ENCODE assay signal across 3 cellular contexts in the genomic region with DNA sequence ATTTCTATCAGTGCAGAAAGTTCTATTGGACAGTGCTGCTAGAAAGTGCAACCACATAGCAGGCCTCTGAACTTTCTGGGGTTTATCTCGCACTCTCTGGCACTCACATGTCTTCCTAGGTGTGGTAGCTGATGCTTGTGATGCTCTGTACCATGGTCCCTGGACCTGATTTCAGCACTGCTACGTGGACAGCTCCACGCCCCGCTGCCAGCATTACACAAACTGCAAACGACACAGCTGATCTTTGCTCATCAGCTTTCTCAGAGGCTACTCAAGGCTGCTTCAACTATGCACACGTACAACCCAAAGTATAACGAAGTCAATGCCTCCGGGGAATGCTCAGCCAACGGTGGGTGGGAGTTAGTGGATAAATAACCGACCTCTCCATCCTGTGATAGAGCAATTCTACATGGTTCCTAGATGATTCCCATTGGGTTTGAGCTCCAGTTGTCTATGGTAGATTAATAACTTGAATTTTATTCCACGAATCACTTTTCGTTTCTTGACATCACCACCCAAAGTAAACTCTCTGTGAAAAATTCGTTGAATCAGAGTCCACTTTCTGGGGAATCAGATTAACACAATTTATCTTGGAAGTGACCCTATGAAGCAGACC.
TF ChIP-seq lines count a peak whose summit lies in the region.

No MANE protein-coding gene starts in this region.

TF ChIP-seq in GM23338, 12 proteins besides CTCF, POLR2A, EP300 and RAD21 (continued from another document):
- TF ChIP-seq, protein P1, sequence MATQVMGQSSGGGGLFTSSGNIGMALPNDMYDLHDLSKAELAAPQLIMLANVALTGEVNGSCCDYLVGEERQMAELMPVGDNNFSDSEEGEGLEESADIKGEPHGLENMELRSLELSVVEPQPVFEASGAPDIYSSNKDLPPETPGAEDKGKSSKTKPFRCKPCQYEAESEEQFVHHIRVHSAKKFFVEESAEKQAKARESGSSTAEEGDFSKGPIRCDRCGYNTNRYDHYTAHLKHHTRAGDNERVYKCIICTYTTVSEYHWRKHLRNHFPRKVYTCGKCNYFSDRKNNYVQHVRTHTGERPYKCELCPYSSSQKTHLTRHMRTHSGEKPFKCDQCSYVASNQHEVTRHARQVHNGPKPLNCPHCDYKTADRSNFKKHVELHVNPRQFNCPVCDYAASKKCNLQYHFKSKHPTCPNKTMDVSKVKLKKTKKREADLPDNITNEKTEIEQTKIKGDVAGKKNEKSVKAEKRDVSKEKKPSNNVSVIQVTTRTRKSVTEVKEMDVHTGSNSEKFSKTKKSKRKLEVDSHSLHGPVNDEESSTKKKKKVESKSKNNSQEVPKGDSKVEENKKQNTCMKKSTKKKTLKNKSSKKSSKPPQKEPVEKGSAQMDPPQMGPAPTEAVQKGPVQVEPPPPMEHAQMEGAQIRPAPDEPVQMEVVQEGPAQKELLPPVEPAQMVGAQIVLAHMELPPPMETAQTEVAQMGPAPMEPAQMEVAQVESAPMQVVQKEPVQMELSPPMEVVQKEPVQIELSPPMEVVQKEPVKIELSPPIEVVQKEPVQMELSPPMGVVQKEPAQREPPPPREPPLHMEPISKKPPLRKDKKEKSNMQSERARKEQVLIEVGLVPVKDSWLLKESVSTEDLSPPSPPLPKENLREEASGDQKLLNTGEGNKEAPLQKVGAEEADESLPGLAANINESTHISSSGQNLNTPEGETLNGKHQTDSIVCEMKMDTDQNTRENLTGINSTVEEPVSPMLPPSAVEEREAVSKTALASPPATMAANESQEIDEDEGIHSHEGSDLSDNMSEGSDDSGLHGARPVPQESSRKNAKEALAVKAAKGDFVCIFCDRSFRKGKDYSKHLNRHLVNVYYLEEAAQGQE (IDR thresholded peaks at IDR 0.05; ENCODE audit: unreplicated experiment) = peak; percentile 91
- TF ChIP-seq STAT1 (IDR thresholded peaks at IDR 0.05; ENCODE audit: unreplicated experiment) (no peak), JUNB (IDR thresholded peaks at IDR 0.05; ENCODE audit: unreplicated experiment) (no peak), EZH2 (IDR thresholded peaks at IDR 0.05; ENCODE audit: low read depth, unreplicated experiment) (no peak)

TF ChIP-seq in WTC11, 78 proteins besides CTCF, POLR2A, EP300 and RAD21 (continued from another document and continues in another):
- TF ChIP-seq, protein P2, sequence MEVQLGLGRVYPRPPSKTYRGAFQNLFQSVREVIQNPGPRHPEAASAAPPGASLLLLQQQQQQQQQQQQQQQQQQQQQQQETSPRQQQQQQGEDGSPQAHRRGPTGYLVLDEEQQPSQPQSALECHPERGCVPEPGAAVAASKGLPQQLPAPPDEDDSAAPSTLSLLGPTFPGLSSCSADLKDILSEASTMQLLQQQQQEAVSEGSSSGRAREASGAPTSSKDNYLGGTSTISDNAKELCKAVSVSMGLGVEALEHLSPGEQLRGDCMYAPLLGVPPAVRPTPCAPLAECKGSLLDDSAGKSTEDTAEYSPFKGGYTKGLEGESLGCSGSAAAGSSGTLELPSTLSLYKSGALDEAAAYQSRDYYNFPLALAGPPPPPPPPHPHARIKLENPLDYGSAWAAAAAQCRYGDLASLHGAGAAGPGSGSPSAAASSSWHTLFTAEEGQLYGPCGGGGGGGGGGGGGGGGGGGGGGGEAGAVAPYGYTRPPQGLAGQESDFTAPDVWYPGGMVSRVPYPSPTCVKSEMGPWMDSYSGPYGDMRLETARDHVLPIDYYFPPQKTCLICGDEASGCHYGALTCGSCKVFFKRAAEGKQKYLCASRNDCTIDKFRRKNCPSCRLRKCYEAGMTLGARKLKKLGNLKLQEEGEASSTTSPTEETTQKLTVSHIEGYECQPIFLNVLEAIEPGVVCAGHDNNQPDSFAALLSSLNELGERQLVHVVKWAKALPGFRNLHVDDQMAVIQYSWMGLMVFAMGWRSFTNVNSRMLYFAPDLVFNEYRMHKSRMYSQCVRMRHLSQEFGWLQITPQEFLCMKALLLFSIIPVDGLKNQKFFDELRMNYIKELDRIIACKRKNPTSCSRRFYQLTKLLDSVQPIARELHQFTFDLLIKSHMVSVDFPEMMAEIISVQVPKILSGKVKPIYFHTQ (CRISPR knock-in tag; IDR thresholded peaks at IDR 0.05) = no peak
- no peak for TF ChIP-seq ZNF416 (CRISPR knock-in tag; IDR thresholded peaks at IDR 0.05)
- TF ChIP-seq SMAD3 (CRISPR knock-in tag; IDR thresholded peaks at IDR 0.05; ENCODE audit: borderline replicate concordance) = peak; percentile 81; the same call in 1 of the 2 replicates
- TF ChIP-seq, protein P3, sequence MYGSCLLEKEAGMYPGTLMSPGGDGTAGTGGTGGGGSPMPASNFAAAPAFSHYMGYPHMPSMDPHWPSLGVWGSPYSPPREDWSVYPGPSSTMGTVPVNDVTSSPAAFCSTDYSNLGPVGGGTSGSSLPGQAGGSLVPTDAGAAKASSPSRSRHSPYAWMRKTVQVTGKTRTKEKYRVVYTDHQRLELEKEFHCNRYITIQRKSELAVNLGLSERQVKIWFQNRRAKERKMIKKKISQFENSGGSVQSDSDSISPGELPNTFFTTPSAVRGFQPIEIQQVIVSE (CRISPR knock-in tag; IDR thresholded peaks at IDR 0.05; ENCODE audit: borderline replicate concordance) = no peak
- TF ChIP-seq, protein P4, sequence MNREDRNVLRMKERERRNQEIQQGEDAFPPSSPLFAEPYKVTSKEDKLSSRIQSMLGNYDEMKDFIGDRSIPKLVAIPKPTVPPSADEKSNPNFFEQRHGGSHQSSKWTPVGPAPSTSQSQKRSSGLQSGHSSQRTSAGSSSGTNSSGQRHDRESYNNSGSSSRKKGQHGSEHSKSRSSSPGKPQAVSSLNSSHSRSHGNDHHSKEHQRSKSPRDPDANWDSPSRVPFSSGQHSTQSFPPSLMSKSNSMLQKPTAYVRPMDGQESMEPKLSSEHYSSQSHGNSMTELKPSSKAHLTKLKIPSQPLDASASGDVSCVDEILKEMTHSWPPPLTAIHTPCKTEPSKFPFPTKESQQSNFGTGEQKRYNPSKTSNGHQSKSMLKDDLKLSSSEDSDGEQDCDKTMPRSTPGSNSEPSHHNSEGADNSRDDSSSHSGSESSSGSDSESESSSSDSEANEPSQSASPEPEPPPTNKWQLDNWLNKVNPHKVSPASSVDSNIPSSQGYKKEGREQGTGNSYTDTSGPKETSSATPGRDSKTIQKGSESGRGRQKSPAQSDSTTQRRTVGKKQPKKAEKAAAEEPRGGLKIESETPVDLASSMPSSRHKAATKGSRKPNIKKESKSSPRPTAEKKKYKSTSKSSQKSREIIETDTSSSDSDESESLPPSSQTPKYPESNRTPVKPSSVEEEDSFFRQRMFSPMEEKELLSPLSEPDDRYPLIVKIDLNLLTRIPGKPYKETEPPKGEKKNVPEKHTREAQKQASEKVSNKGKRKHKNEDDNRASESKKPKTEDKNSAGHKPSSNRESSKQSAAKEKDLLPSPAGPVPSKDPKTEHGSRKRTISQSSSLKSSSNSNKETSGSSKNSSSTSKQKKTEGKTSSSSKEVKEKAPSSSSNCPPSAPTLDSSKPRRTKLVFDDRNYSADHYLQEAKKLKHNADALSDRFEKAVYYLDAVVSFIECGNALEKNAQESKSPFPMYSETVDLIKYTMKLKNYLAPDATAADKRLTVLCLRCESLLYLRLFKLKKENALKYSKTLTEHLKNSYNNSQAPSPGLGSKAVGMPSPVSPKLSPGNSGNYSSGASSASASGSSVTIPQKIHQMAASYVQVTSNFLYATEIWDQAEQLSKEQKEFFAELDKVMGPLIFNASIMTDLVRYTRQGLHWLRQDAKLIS (CRISPR knock-in tag; IDR thresholded peaks at IDR 0.05; ENCODE audit: borderline replicate concordance) = no peak
- TF ChIP-seq, protein P5, sequence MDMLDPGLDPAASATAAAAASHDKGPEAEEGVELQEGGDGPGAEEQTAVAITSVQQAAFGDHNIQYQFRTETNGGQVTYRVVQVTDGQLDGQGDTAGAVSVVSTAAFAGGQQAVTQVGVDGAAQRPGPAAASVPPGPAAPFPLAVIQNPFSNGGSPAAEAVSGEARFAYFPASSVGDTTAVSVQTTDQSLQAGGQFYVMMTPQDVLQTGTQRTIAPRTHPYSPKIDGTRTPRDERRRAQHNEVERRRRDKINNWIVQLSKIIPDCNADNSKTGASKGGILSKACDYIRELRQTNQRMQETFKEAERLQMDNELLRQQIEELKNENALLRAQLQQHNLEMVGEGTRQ (CRISPR knock-in tag; IDR thresholded peaks at IDR 0.05) = no peak
- TF ChIP-seq, protein P6, sequence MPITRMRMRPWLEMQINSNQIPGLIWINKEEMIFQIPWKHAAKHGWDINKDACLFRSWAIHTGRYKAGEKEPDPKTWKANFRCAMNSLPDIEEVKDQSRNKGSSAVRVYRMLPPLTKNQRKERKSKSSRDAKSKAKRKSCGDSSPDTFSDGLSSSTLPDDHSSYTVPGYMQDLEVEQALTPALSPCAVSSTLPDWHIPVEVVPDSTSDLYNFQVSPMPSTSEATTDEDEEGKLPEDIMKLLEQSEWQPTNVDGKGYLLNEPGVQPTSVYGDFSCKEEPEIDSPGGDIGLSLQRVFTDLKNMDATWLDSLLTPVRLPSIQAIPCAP (CRISPR knock-in tag; IDR thresholded peaks at IDR 0.05) = no peak
- TF ChIP-seq OVOL2 (CRISPR knock-in tag; IDR thresholded peaks at IDR 0.05; ENCODE audit: borderline replicate concordance) = no peak

TF ChIP-seq in HepG2, 621 proteins besides CTCF, POLR2A, EP300 and RAD21 (continued from another document and continues in another):
- TF ChIP-seq, protein P7, sequence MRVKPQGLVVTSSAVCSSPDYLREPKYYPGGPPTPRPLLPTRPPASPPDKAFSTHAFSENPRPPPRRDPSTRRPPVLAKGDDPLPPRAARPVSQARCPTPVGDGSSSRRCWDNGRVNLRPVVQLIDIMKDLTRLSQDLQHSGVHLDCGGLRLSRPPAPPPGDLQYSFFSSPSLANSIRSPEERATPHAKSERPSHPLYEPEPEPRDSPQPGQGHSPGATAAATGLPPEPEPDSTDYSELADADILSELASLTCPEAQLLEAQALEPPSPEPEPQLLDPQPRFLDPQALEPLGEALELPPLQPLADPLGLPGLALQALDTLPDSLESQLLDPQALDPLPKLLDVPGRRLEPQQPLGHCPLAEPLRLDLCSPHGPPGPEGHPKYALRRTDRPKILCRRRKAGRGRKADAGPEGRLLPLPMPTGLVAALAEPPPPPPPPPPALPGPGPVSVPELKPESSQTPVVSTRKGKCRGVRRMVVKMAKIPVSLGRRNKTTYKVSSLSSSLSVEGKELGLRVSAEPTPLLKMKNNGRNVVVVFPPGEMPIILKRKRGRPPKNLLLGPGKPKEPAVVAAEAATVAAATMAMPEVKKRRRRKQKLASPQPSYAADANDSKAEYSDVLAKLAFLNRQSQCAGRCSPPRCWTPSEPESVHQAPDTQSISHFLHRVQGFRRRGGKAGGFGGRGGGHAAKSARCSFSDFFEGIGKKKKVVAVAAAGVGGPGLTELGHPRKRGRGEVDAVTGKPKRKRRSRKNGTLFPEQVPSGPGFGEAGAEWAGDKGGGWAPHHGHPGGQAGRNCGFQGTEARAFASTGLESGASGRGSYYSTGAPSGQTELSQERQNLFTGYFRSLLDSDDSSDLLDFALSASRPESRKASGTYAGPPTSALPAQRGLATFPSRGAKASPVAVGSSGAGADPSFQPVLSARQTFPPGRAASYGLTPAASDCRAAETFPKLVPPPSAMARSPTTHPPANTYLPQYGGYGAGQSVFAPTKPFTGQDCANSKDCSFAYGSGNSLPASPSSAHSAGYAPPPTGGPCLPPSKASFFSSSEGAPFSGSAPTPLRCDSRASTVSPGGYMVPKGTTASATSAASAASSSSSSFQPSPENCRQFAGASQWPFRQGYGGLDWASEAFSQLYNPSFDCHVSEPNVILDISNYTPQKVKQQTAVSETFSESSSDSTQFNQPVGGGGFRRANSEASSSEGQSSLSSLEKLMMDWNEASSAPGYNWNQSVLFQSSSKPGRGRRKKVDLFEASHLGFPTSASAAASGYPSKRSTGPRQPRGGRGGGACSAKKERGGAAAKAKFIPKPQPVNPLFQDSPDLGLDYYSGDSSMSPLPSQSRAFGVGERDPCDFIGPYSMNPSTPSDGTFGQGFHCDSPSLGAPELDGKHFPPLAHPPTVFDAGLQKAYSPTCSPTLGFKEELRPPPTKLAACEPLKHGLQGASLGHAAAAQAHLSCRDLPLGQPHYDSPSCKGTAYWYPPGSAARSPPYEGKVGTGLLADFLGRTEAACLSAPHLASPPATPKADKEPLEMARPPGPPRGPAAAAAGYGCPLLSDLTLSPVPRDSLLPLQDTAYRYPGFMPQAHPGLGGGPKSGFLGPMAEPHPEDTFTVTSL (CRISPR knock-in tag; IDR thresholded peaks at IDR 0.05; ENCODE audit: borderline replicate concordance) = no peak
- no peak for TF ChIP-seq CHD2 (IDR thresholded peaks at IDR 0.05; ENCODE audit: low read depth, low read length)
- no peak for TF ChIP-seq HCFC1 (IDR thresholded peaks at IDR 0.05; ENCODE audit: low read depth, low read length)
- TF ChIP-seq ZNF883 (CRISPR knock-in tag; IDR thresholded peaks at IDR 0.05; ENCODE audit: not compliant biosample characterization) = no peak
- 0 out of 2 replicates have a peak, but pooled peaks have one; percentile 60 for TF ChIP-seq ZNF790 (CRISPR knock-in tag; IDR thresholded peaks at IDR 0.05; ENCODE audit: borderline replicate concordance)
- TF ChIP-seq, protein P8, sequence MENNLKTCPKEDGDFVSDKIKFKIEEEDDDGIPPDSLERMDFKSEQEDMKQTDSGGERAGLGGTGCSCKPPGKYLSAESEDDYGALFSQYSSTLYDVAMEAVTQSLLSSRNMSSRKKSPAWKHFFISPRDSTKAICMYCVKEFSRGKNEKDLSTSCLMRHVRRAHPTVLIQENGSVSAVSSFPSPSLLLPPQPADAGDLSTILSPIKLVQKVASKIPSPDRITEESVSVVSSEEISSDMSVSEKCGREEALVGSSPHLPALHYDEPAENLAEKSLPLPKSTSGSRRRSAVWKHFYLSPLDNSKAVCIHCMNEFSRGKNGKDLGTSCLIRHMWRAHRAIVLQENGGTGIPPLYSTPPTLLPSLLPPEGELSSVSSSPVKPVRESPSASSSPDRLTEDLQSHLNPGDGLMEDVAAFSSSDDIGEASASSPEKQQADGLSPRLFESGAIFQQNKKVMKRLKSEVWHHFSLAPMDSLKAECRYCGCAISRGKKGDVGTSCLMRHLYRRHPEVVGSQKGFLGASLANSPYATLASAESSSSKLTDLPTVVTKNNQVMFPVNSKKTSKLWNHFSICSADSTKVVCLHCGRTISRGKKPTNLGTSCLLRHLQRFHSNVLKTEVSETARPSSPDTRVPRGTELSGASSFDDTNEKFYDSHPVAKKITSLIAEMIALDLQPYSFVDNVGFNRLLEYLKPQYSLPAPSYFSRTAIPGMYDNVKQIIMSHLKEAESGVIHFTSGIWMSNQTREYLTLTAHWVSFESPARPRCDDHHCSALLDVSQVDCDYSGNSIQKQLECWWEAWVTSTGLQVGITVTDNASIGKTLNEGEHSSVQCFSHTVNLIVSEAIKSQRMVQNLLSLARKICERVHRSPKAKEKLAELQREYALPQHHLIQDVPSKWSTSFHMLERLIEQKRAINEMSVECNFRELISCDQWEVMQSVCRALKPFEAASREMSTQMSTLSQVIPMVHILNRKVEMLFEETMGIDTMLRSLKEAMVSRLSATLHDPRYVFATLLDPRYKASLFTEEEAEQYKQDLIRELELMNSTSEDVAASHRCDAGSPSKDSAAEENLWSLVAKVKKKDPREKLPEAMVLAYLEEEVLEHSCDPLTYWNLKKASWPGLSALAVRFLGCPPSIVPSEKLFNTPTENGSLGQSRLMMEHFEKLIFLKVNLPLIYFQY (CRISPR knock-in tag; IDR thresholded peaks at IDR 0.05; ENCODE audit: borderline replicate concordance) = 0 out of 2 replicates have a peak, but pooled peaks have one; percentile 33
- peak in 1 of 2 experiments; percentile 62; a peak in 1 of 4 replicates for TF ChIP-seq KLF16 (CRISPR knock-in tag; IDR thresholded peaks at IDR 0.05)
- 0 out of 2 replicates have a peak, but pooled peaks have one; percentile 51 for TF ChIP-seq KDM2A (CRISPR knock-in tag; IDR thresholded peaks at IDR 0.05; ENCODE audit: borderline replicate concordance, low read depth)
